Comparison of ENCODE assay signal across 26 cellular contexts in the genomic region with DNA sequence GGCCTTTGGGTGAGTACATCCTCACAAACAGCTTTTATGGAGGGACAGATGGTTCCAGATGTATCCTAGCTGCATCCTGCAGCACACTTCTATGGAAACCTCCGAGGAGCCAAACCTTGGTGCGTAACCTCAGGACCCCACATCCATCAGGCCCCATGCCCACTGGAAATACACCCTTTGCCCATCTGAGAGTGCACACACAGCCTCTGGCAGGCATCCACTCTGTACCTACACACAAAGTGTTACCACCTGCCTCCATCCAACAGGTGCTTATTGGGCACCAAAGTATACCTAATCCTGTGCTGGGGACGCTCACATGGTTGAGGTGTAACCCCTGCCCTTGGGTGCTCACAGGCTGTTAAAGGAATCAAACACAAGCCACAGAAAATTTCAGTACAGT.
DNase-seq lines count a peak whose midpoint lies in the region; ATAC-seq, FAIRE-seq and TF ChIP-seq lines count a peak whose summit lies in the region.
"Had no signal": no experiment of that assay in that cellular context is flagged by ENCODE, and none has a peak within 500 bp of the region (broad histone marks: within the 10 kb centered on the region; RNA-seq: fewer than 3 reads in every experiment).

No MANE protein-coding gene starts in this region.

- H3K23ac ChIP-seq in IMR-90 (ENCODE audit: low read depth, low read length), result no peak overlapping the region

- 100% methylated on average over 2 of the region's 3 CpGs; no CpG with 5 or more reads in 1 of the 2 experiments for WGBS in IMR-90 (ENCODE audit: extremely low coverage in 2 of 2, insufficient read length in 1 of 2), 2 experiments
- WGBS in liver, result 40% methylated on average over 3 of the region's 3 CpGs
- WGBS in spleen, 5 donors, result 91 to 97% (median 94%) methylated on average over 3 of the region's 3 CpGs

- peak overlapping the region; percentile 53; the same call in 1 of the 3 replicates for H2BK15ac ChIP-seq in IMR-90 (ENCODE audit: low read depth, low read length)

- TF ChIP-seq CTCF in IMR-90 (conservative IDR thresholded peaks at IDR 0.05; ENCODE audit: low read depth, low read length) (no peak), bronchial epithelial cell (IDR thresholded peaks at IDR 0.05; ENCODE audit: insufficient read depth, low read length, severe bottlenecking) (no peak), liver (IDR thresholded peaks at IDR 0.05; ENCODE audit: low read depth, low read length, missing input control) (no peak), spleen (IDR thresholded peaks at IDR 0.05 in 8 of 11, conservative IDR thresholded peaks at IDR 0.05 in 3 of 11) (no peak), A673 (conservative IDR thresholded peaks at IDR 0.05; ENCODE audit: low read depth, low read length) (no peak)

- H3K4ac ChIP-seq in IMR-90 (ENCODE audit: low read depth, low read length), result 0 out of 2 replicates have a peak overlapping the region, but pooled peaks have one; percentile 4

- 0 out of 2 replicates have a peak overlapping the region, but pooled peaks have one; percentile 10 for H2BK20ac ChIP-seq in IMR-90 (ENCODE audit: low read depth, low read length)

- no peak for TF ChIP-seq RAD21 in IMR-90 (IDR thresholded peaks at IDR 0.05; ENCODE audit: low read length)
- TF ChIP-seq RAD21 in liver (IDR thresholded peaks at IDR 0.05), result no peak

- no peak overlapping the region for H4K8ac ChIP-seq in IMR-90 (ENCODE audit: low read depth in 2 of 2, low read length in 2 of 2)

- H3K27ac ChIP-seq in IMR-90 (ENCODE audit: insufficient read depth, low read length) (no peak overlapping the region), liver (ENCODE audit: low read depth in 1 of 2, low read length in 2 of 2) (peak overlapping the region; percentile 90 to 98), spleen (no peak overlapping the region), A673 (ENCODE audit: low read depth, low read length, poor library complexity, severe bottlenecking) (no peak overlapping the region)
- H3K27ac ChIP-seq: HL-60, PC-9 had no signal

- no peak overlapping the region for H2BK5ac ChIP-seq in IMR-90 (ENCODE audit: low read depth, low read length, poor library complexity, severe bottlenecking)

- CTCF ChIA-PET in IMR-90 (lab: Yijun Ruan, JAX) (no interaction called here), A673 (lab: Charles Lee) (no interaction called here)

- intact Hi-C loops in IMR-90 (cut with micrococcal nuclease), result no loop called here
- intact Hi-C loops in spleen (cut with DNase I; ENCODE audit: low total_unique reads), result no loop called here
- intact Hi-C loops in A673 (cut with micrococcal nuclease; ENCODE audit: unreplicated experiment), result no loop called here

- H3K18ac ChIP-seq in IMR-90 (ENCODE audit: low read depth, low read length), result no peak overlapping the region

- H2AK5ac ChIP-seq in IMR-90 (ENCODE audit: low read depth, low read length), result no peak overlapping the region

- in situ Hi-C loops in IMR-90 (cut with MboI; ENCODE audit: low sequenced_read_pairs), result no loop called here

- H3K56ac ChIP-seq in IMR-90 (ENCODE audit: extremely low read depth, insufficient read depth, low read length), result no peak overlapping the region

- H2BK120ac ChIP-seq in IMR-90 (ENCODE audit: low read depth, low read length), result no peak overlapping the region

- no peaks in the 10 kb centered on the region for H4K20me1 ChIP-seq in IMR-90 (ENCODE audit: insufficient read depth, low read length)

- H3K14ac ChIP-seq in IMR-90 (replicated peaks; ENCODE audit: low read depth, low read length), result no peak overlapping the region

- no TSS peak for BruUV-seq in IMR-90 (replicated peaks; lab: Mats Ljungman, UMichigan)
- no TSS peak for BruUV-seq in A673 (replicated peaks; lab: Mats Ljungman, UMichigan)

- no peaks in the 10 kb centered on the region for H3K36me3 ChIP-seq in IMR-90 (ENCODE audit: control insufficient read depth, insufficient read depth, low read length)
- H3K36me3 ChIP-seq in bronchial epithelial cell (ENCODE audit: control insufficient read depth, insufficient read depth, low read length), result no peaks in the 10 kb centered on the region
- H3K36me3 ChIP-seq in liver (ENCODE audit: control insufficient read depth in 4 of 4, insufficient read depth in 3 of 4, low read depth in 1 of 4, low read length in 3 of 4), result peaks cover 0 to 3% (median 0%) of the 10 kb centered on the region in 4 donors
- H3K36me3 ChIP-seq in spleen, result no peaks in the 10 kb centered on the region
- no peaks in the 10 kb centered on the region for H3K36me3 ChIP-seq in A673 (ENCODE audit: insufficient read depth, low read length, poor library complexity, severe bottlenecking)

- DNase-seq in IMR-90 (no peak), bronchial epithelial cell (ENCODE audit: low read depth) (no peak), spleen (peak; percentile 35), GM19240 (ENCODE audit: insufficient read length, low spot score) (no peak), A673 (ENCODE audit: low spot score) (no peak), NCI-H69 (lab: John Stamatoyannopoulos, UW) (no peak)
- DNase-seq: C1 segment of cervical spinal cord; Calu3; CD8-positive, alpha-beta memory T cell; GOT3; HCEC 1CT; KG1; NCI-H1092; NCI-H1436; NCI-H187 treated with DMSO at 0.1 percent for 48 hours; NCI-H2107; NCI-H446 treated with DMSO at 0.1 percent for 48 hours; NCI-H748 treated with DMSO at 0.1 percent for 48 hours; PC-9; RPMI8226; SHP77 treated with DMSO at 0.1 percent for 48 hours had no signal

- no peak overlapping the region for H2AFZ ChIP-seq in IMR-90 (replicated peaks; ENCODE audit: low read length, poor library complexity)
- H2AFZ ChIP-seq: PC-9 had no signal

- FAIRE-seq in bronchial epithelial cell (lab: Jason Lieb, UNC), result peak; percentile 43
- FAIRE-seq: G401.6, GM12892 had no signal

- no peak overlapping the region for H2AK9ac ChIP-seq in IMR-90 (replicated peaks; ENCODE audit: low read depth, low read length, poor library complexity)

- no peak overlapping the region for H3K4me2 ChIP-seq in IMR-90 (ENCODE audit: low read depth, low read length)
- H3K4me2 ChIP-seq: PC-9 had no signal

- peaks cover 11% of the 10 kb centered on the region for H3K4me1 ChIP-seq in IMR-90 (ENCODE audit: control insufficient read depth, insufficient read depth, low read length)
- peaks cover 16 to 62% (median 48%) of the 10 kb centered on the region in 4 donors for H3K4me1 ChIP-seq in liver (ENCODE audit: control insufficient read depth in 4 of 4, insufficient read depth in 4 of 4, low read length in 3 of 4)
- no peaks in the 10 kb centered on the region for H3K4me1 ChIP-seq in spleen
- H3K4me1 ChIP-seq in A673 (ENCODE audit: insufficient read depth, low read length, poor library complexity, severe bottlenecking), result no peaks in the 10 kb centered on the region

- no peaks in the 10 kb centered on the region for H3K79me1 ChIP-seq in IMR-90 (ENCODE audit: low read depth in 1 of 2, low read length in 2 of 2)

- dilution Hi-C loops in IMR-90 (cut with HindIII; ENCODE audit: low sequenced_read_pairs, unreplicated experiment), result no loop called here

- H4K91ac ChIP-seq in IMR-90 (ENCODE audit: insufficient read depth, low read depth, low read length), result no peak overlapping the region

- H3K9me3 ChIP-seq in IMR-90 (ENCODE audit: control insufficient read depth, insufficient read depth, low read length) (no peaks in the 10 kb centered on the region), liver (ENCODE audit: control insufficient read depth in 4 of 4, low read length in 3 of 4) (no peaks in the 10 kb centered on the region), spleen (no peaks in the 10 kb centered on the region), A673 (ENCODE audit: low read depth, low read length, poor library complexity, severe bottlenecking) (no peaks in the 10 kb centered on the region)

- TF ChIP-seq POLR2A in IMR-90 (IDR thresholded peaks at IDR 0.05; ENCODE audit: low read depth, low read length) (no peak), spleen (IDR thresholded peaks at IDR 0.05) (no peak)

- H3K9ac ChIP-seq in IMR-90 (ENCODE audit: low read depth, low read length) (no peak overlapping the region), liver (ENCODE audit: low read depth in 1 of 2, low read length in 2 of 2) (peak overlapping the region; percentile 58 to 98)

- peaks cover 9% of the 10 kb centered on the region; the same call in 1 of the 2 replicates for H3K9me1 ChIP-seq in IMR-90 (ENCODE audit: insufficient read depth, low read length)

- H4K5ac ChIP-seq in IMR-90 (ENCODE audit: low read depth, low read length), result no peak overlapping the region

- ATAC-seq in IMR-90 (ENCODE audit: low read depth) (no peak), HG03565 (IDR thresholded peaks at IDR 0.05; ENCODE audit: unreplicated experiment) (no peak)

- POLR2A ChIA-PET in IMR-90 (lab: Charles Lee; ENCODE audit: unreplicated experiment), result no interaction called here
- POLR2A ChIA-PET in A673 (lab: Charles Lee; ENCODE audit: low non-redundant PET), result no interaction called here

- H3K4me3 ChIP-seq in IMR-90 (ENCODE audit: insufficient read depth, low read depth, low read length) (no peak overlapping the region), bronchial epithelial cell (ENCODE audit: low read depth, low read length) (no peak overlapping the region), liver (ENCODE audit: low read depth in 1 of 3, low read length in 3 of 3) (peak overlapping the region; percentile 49 to 97 (median 86)), spleen (no peak overlapping the region), A673 (ENCODE audit: low read depth, low read length, poor library complexity, severe bottlenecking) (no peak overlapping the region)
- H3K4me3 ChIP-seq: PC-9 had no signal

- H3K27me3 ChIP-seq in IMR-90 (ENCODE audit: control insufficient read depth, insufficient read depth, low read length) (no peaks in the 10 kb centered on the region), bronchial epithelial cell (ENCODE audit: control insufficient read depth, insufficient read depth, low read length) (no peaks in the 10 kb centered on the region), liver (ENCODE audit: control insufficient read depth in 4 of 4, insufficient read depth in 4 of 4, low read length in 3 of 4) (no peaks in the 10 kb centered on the region), spleen (replicated peaks in 1 of 7) (no peaks in the 10 kb centered on the region), A673 (replicated peaks; ENCODE audit: insufficient read depth, low read depth, low read length, poor library complexity) (no peaks in the 10 kb centered on the region)

TF ChIP-seq in IMR-90, 13 proteins besides CTCF, POLR2A, EP300 and RAD21:
- TF ChIP-seq BHLHE40 (IDR thresholded peaks at IDR 0.05; ENCODE audit: low read depth, low read length) (no peak), NFE2L2 (IDR thresholded peaks at IDR 0.05; ENCODE audit: low read depth, low read length) (no peak), MAZ (IDR thresholded peaks at IDR 0.05; ENCODE audit: borderline replicate concordance, low read depth, low read length) (no peak), SMC3 (IDR thresholded peaks at IDR 0.05; ENCODE audit: low read depth, low read length) (no peak)

TF ChIP-seq in liver, 16 proteins besides CTCF, POLR2A, EP300 and RAD21 (continues in another document):
- no peak for TF ChIP-seq YY1 (IDR thresholded peaks at IDR 0.05)
- TF ChIP-seq GABPA (IDR thresholded peaks at IDR 0.05 in 1 of 2, conservative IDR thresholded peaks at IDR 0.05 in 1 of 2), result no peak
- TF ChIP-seq, protein P1, sequence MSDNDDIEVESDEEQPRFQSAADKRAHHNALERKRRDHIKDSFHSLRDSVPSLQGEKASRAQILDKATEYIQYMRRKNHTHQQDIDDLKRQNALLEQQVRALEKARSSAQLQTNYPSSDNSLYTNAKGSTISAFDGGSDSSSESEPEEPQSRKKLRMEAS (IDR thresholded peaks at IDR 0.05), result no peak

Comparison
In these comparisons a context has a peak if more than half of its experiments do, and no peak if none do; other contexts are left out.
1. H3K27ac ChIP-seq: peak in liver (2 of 2); none in IMR-90 (single experiment), spleen (0 of 8) and A673 (single experiment).
2. H3K4me3 ChIP-seq: peak in liver (3 of 3); none in IMR-90 (single experiment), bronchial epithelial cell (single experiment), spleen (0 of 8) and A673 (single experiment).